ENCODE assay signal across 1 cellular context in genomic region chr1:23539698-23540266, GRCh38.
TF ChIP-seq lines count a peak whose summit lies in the region.

No MANE protein-coding gene starts in this region.

TF ChIP-seq in K562, 482 proteins besides CTCF, POLR2A, EP300 and RAD21 (continued from another document and continues in another):
- TF ChIP-seq CREB3L1 (IDR thresholded peaks at IDR 0.05; ENCODE audit: borderline replicate concordance, low read depth) (peak; percentile 84), MEIS2 (IDR thresholded peaks at IDR 0.05; ENCODE audit: partially characterized antibody) (peak; percentile 79), SMC3 (conservative IDR thresholded peaks at IDR 0.05; ENCODE audit: insufficient read depth, low read depth, low read length) (peak; percentile 98), KDM4B (IDR thresholded peaks at IDR 0.05; ENCODE audit: borderline replicate concordance in 2 of 2, low read depth in 1 of 2) (peak in 1 of 2 experiments; percentile 79; a peak in 1 of 4 replicates), ZNF134 (CRISPR knock-in tag; conservative IDR thresholded peaks at IDR 0.05) (no peak), KLF16 (IDR thresholded peaks at IDR 0.05) (peak; percentile 82), SMARCC2 (IDR thresholded peaks at IDR 0.05; ENCODE audit: low read depth) (peak; percentile 43; the same call in 1 of the 2 replicates), ZNF589 (CRISPR knock-in tag; IDR thresholded peaks at IDR 0.05; ENCODE audit: low read depth) (no peak), RBM15 (IDR thresholded peaks at IDR 0.05; ENCODE audit: insufficient read depth, low read length) (no peak), ZC3H11A (IDR thresholded peaks at IDR 0.05; ENCODE audit: low read depth, low read length) (peak; percentile 85), CBFA2T3 (IDR thresholded peaks at IDR 0.05) (peak; percentile 40; the same call in 1 of the 2 replicates), POLR3G (IDR thresholded peaks at IDR 0.05; ENCODE audit: extremely low read depth, insufficient read length, insufficient replicate concordance) (no peak), RNF2 (IDR thresholded peaks at IDR 0.05) (peak; percentile 51; the same call in 1 of the 2 replicates), ELF4 (CRISPR knock-in tag; IDR thresholded peaks at IDR 0.05) (peak; percentile 34; the same call in 1 of the 2 replicates), JUND (IDR thresholded peaks at IDR 0.05; ENCODE audit: borderline replicate concordance, low read depth, low read length) (peak; percentile 82), JUND (tag; IDR thresholded peaks at IDR 0.05; ENCODE audit: borderline replicate concordance, low read depth, low read length) (peak; percentile 63; the same call in 2 of the 3 replicates), CTCFL (IDR thresholded peaks at IDR 0.05; ENCODE audit: borderline replicate concordance, insufficient read depth, low read depth, low read length, poor library complexity, severe bottlenecking) (peak; percentile 55), ZNF584 (CRISPR knock-in tag; IDR thresholded peaks at IDR 0.05; ENCODE audit: low read depth) (no peak), ZNF253 (CRISPR knock-in tag; conservative IDR thresholded peaks at IDR 0.05) (no peak), ZBTB11 (CRISPR knock-in tag; IDR thresholded peaks at IDR 0.05) (peak in 1 of 3 experiments; percentile 47; a peak in 1 of 6 replicates), SPI1 (IDR thresholded peaks at IDR 0.05; ENCODE audit: borderline replicate concordance, low read depth, low read length) (peak; percentile 59; the same call in 1 of the 2 replicates), MAFF (IDR thresholded peaks at IDR 0.05; ENCODE audit: low read length) (0 out of 2 replicates have a peak, but pooled peaks have one; percentile 7), ZNF766 (CRISPR knock-in tag; conservative IDR thresholded peaks at IDR 0.05) (peak; percentile 66; the same call in 1 of the 2 replicates), TARDBP (IDR thresholded peaks at IDR 0.05) (peak; percentile 98), PHB2 (IDR thresholded peaks at IDR 0.05; ENCODE audit: low read depth) (no peak), AFF1 (IDR thresholded peaks at IDR 0.05; ENCODE audit: low read depth in 1 of 2, partially characterized antibody in 2 of 2) (peak; percentile 52 to 80), CEBPB (tag; IDR thresholded peaks at IDR 0.05) (no peak), BRF1 (IDR thresholded peaks at IDR 0.05; ENCODE audit: borderline replicate concordance, extremely low read depth, insufficient read length) (no peak), MCM3 (IDR thresholded peaks at IDR 0.05) (no peak), BMI1 (IDR thresholded peaks at IDR 0.05; ENCODE audit: low read length) (0 out of 2 replicates have a peak, but pooled peaks have one; percentile 47), ZNF24 (IDR thresholded peaks at IDR 0.05) (peak; percentile 86), PHF21A (IDR thresholded peaks at IDR 0.05; ENCODE audit: borderline replicate concordance, low read depth) (peak; percentile 99), CREB3 (tag; conservative IDR thresholded peaks at IDR 0.05; ENCODE audit: low read depth) (peak; percentile 74; the same call in 1 of the 2 replicates), ZNF586 (CRISPR knock-in tag; conservative IDR thresholded peaks at IDR 0.05) (no peak), MEF2A (IDR thresholded peaks at IDR 0.05; ENCODE audit: control insufficient read depth, low read depth, low read length) (0 out of 2 replicates have a peak, but pooled peaks have one; percentile 38), MYC (IDR thresholded peaks at IDR 0.05; ENCODE audit: low read depth, low read length) (peak; percentile 74; the same call in 1 of the 2 replicates), MYC (CRISPR knock-in tag; IDR thresholded peaks at IDR 0.05; ENCODE audit: borderline replicate concordance, low read depth) (no peak), SREBF2 (CRISPR knock-in tag; IDR thresholded peaks at IDR 0.05) (no peak)
